14 cellular contexts compared by ENCODE assay signal in the genomic region with DNA sequence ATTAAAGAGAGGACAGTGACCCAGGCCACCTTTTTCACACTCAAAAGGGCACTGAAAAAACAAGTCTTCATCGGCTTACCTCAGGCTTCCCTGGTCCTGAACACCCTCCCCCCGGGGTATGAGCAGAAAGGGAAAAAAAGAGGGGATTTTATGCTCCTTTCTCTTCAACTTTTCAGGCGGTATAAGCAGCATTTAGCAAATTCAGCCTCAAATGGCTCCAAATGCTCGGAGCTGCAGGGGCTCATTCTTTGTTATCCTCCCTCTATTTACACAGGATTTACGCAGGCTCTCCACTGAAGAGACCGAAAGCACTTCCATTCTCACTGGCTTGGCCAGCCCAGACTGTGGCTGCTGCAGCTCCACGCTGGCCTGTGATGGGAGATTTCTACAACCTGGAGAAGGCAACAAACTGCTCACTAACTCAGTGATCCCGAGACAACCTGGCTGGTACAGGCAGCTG. TPM values are rescaled to one million over a fixed set of nuclear protein-coding genes. Genes with fewer than 3 reads are reported as not detected.
DNase-seq lines count a peak whose midpoint lies in the region; ATAC-seq and TF ChIP-seq lines count a peak whose summit lies in the region.
"Had no signal": no experiment of that assay in that cellular context is flagged by ENCODE, and none has a peak within 500 bp of the region (broad histone marks: within the 10 kb centered on the region; RNA-seq: fewer than 3 reads in every experiment).

No MANE protein-coding gene starts in this region.

- peak; percentile 45 for DNase-seq in COR-L47 (lab: John Stamatoyannopoulos, UW)
- peak; percentile 73 for DNase-seq in NCI-H146 (lab: John Stamatoyannopoulos, UW)
- peak in 3 of 10 donors; percentile 29 to 43 (median 42) for DNase-seq in dorsolateral prefrontal cortex
- DNase-seq in medulla oblongata (ENCODE audit: extremely low spot score): peak; percentile 38
- no peak for DNase-seq in activated T-cell treated with anti-CD3 and anti-CD28 coated beads, Interleukin-2, amount 50 U/mL, for 72 hours
- no peak for DNase-seq in activated gamma-delta T cell treated with Interleukin-2 at 50 U/mL for 16 hours
- no peak for DNase-seq in activated naive CD4-positive, alpha-beta T cell treated with anti-CD3 and anti-CD28 coated beads, Interleukin-2, amount 50 U/mL, for 16 hours
- DNase-seq: activated CD4-positive, alpha-beta T cell treated with anti-CD3 and anti-CD28 coated beads, Interleukin-2, amount 50 U/mL, for 48 hours; KG1; NCI-H524 treated with DMSO at 0.1 percent for 48 hours; stimulated activated CD4-positive, alpha-beta T cell treated with anti-CD3 and anti-CD28 coated beads, Interleukin-1b, Interleukin-23, amount 100 ng/mL, for 48 hours had no signal

- no peak for ATAC-seq in activated T-cell treated with anti-CD3 and anti-CD28 coated beads, Interleukin-2, amount 50 U/mL, for 72 hours (replicated peaks in 1 of 2)
- ATAC-seq in HG03460 (IDR thresholded peaks at IDR 0.05; ENCODE audit: unreplicated experiment): no peak

- H3K9me3 Mint-ChIP-seq in activated T-cell treated with anti-CD3 and anti-CD28 coated beads, Interleukin-2, amount 50 U/mL, for 72 hours: no peaks in the 10 kb centered on the region
- H3K9me3 Mint-ChIP-seq: stimulated activated naive CD8-positive, alpha-beta T cell treated with anti-CD3 and anti-CD28 coated beads, Interleukin-15, Interleukin-2, amounts not matched to agents 100 ng/mL and 50 ng/mL, for 24 hours had no signal

- no peaks in the 10 kb centered on the region for H3K27me3 Mint-ChIP-seq in activated T-cell treated with anti-CD3 and anti-CD28 coated beads, Interleukin-2, amount 50 U/mL, for 72 hours (ENCODE audit: low read depth)
- H3K27me3 Mint-ChIP-seq: activated naive CD4-positive, alpha-beta T cell treated with anti-CD3 and anti-CD28 coated beads, Interleukin-2, amount 50 U/mL, for 24 hours had no signal

- no peak overlapping the region for H3K4me3 Mint-ChIP-seq in activated T-cell treated with anti-CD3 and anti-CD28 coated beads, Interleukin-2, amount 50 U/mL, for 72 hours
- H3K4me3 Mint-ChIP-seq: activated naive CD4-positive, alpha-beta T cell treated with anti-CD3 and anti-CD28 coated beads, Interleukin-2, amount 50 U/mL, for 24 hours; stimulated activated naive CD8-positive, alpha-beta T cell treated with anti-CD3 and anti-CD28 coated beads, Interleukin-15, Interleukin-2, amounts not matched to agents 100 ng/mL and 50 ng/mL, for 24 hours had no signal

- TF ChIP-seq CTCF in dorsolateral prefrontal cortex (IDR thresholded peaks at IDR 0.05 in 54 of 56, conservative IDR thresholded peaks at IDR 0.05 in 2 of 56; ENCODE audit: low read depth in 1 of 56, partially characterized antibody in 56 of 56): no peak

- H3K27ac ChIP-seq in dorsolateral prefrontal cortex: peak overlapping the region in 41 of 59 donors; percentile 1 to 76 (median 44)

- no peaks in the 10 kb centered on the region for H3K36me3 Mint-ChIP-seq in activated T-cell treated with anti-CD3 and anti-CD28 coated beads, Interleukin-2, amount 50 U/mL, for 72 hours (ENCODE audit: insufficient read depth in 2 of 2)
- H3K36me3 Mint-ChIP-seq: activated naive CD4-positive, alpha-beta T cell treated with anti-CD3 and anti-CD28 coated beads, Interleukin-2, amount 50 U/mL, for 24 hours had no signal

- no peaks in the 10 kb centered on the region for H3K27me3 ChIP-seq in dorsolateral prefrontal cortex

- H3K4me1 Mint-ChIP-seq in activated T-cell treated with anti-CD3 and anti-CD28 coated beads, Interleukin-2, amount 50 U/mL, for 72 hours (ENCODE audit: low read depth): no peaks in the 10 kb centered on the region
- H3K4me1 Mint-ChIP-seq: activated naive CD4-positive, alpha-beta T cell treated with anti-CD3 and anti-CD28 coated beads, Interleukin-2, amount 50 U/mL, for 24 hours had no signal

- intact Hi-C loops in dorsolateral prefrontal cortex (cut with DNase I): no loop called here

- no peak overlapping the region for H3K27ac Mint-ChIP-seq in activated T-cell treated with anti-CD3 and anti-CD28 coated beads, Interleukin-2, amount 50 U/mL, for 72 hours
- H3K27ac Mint-ChIP-seq: activated naive CD4-positive, alpha-beta T cell treated with anti-CD3 and anti-CD28 coated beads, Interleukin-2, amount 50 U/mL, for 24 hours; stimulated activated naive CD8-positive, alpha-beta T cell treated with anti-CD3 and anti-CD28 coated beads, Interleukin-15, Interleukin-2, amounts not matched to agents 100 ng/mL and 50 ng/mL, for 24 hours had no signal

- peak overlapping the region in 50 of 59 donors; percentile 1 to 55 (median 28) for H3K4me3 ChIP-seq in dorsolateral prefrontal cortex

RNA-seq across cellular contexts. Expression of a gene that starts 54.5 kb away (rescaled TPM):
- total RNA-seq in dorsolateral prefrontal cortex: 10 to 100 TPM; 23.7 to 65.2 (median 44.8) TPM
- total RNA-seq in activated T-cell treated with anti-CD3 and anti-CD28 coated beads, Interleukin-2, amount 50 U/mL, for 72 hours: under 1 TPM in 1 of 2 donors, not detected in 1; 0.19 TPM

Comparison
In these comparisons a context has a peak if more than half of its experiments do, and no peak if none do; other contexts are left out.
1. DNase-seq: peak in COR-L47 (single experiment), NCI-H146 (single experiment) and medulla oblongata (single experiment); none in activated T-cell treated with anti-CD3 and anti-CD28 coated beads, Interleukin-2, amount 50 U/mL, for 72 hours (0 of 2), activated gamma-delta T cell treated with Interleukin-2 at 50 U/mL for 16 hours (single experiment) and activated naive CD4-positive, alpha-beta T cell treated with anti-CD3 and anti-CD28 coated beads, Interleukin-2, amount 50 U/mL, for 16 hours (single experiment).
2. RNA of a gene that starts 54.5 kb away (total RNA-seq): 23.7 to 65.2 TPM in dorsolateral prefrontal cortex; 0.19 TPM in activated T-cell treated with anti-CD3 and anti-CD28 coated beads, Interleukin-2, amount 50 U/mL, for 72 hours; every median in the first group is over 10 times any median in the second.